1 cellular context compared by ENCODE assay signal in the genomic region with DNA sequence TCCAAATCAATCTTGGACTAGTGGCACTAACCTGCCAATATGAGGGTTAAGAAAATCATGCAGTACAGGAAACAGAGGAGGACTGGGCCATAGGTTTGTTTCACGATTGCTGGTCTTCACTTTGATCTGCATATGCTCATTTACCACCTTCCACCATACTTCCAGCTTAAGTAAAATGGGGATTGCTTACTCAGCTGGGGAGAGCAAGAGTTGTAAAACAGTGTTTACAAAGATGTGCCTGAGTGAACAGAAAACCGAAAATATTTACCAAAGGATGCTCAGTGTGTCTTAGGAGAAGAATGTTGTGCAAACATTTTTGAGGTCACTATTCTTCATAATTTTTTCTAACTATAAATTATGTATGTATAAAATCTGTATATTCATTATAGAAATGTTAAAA.
TF ChIP-seq lines count a peak whose summit lies in the region.

No MANE protein-coding gene starts in this region.

TF ChIP-seq in WTC11, 78 proteins besides CTCF, POLR2A, EP300 and RAD21 (continued from another document):
- TF ChIP-seq ZBTB43 (CRISPR knock-in tag; IDR thresholded peaks at IDR 0.05) (no peak), ZNF263 (CRISPR knock-in tag; IDR thresholded peaks at IDR 0.05; ENCODE audit: low read depth) (no peak), SMAD4 (CRISPR knock-in tag; IDR thresholded peaks at IDR 0.05) (no peak), ATF6 (CRISPR knock-in tag; IDR thresholded peaks at IDR 0.05) (no peak), FOXJ3 (CRISPR knock-in tag; IDR thresholded peaks at IDR 0.05; ENCODE audit: borderline replicate concordance) (no peak), SOX15 (CRISPR knock-in tag; IDR thresholded peaks at IDR 0.05) (no peak), ZNF219 (CRISPR knock-in tag; IDR thresholded peaks at IDR 0.05; ENCODE audit: borderline replicate concordance) (no peak), TP53 (CRISPR knock-in tag; IDR thresholded peaks at IDR 0.05) (no peak)
- TF ChIP-seq, protein P1, sequence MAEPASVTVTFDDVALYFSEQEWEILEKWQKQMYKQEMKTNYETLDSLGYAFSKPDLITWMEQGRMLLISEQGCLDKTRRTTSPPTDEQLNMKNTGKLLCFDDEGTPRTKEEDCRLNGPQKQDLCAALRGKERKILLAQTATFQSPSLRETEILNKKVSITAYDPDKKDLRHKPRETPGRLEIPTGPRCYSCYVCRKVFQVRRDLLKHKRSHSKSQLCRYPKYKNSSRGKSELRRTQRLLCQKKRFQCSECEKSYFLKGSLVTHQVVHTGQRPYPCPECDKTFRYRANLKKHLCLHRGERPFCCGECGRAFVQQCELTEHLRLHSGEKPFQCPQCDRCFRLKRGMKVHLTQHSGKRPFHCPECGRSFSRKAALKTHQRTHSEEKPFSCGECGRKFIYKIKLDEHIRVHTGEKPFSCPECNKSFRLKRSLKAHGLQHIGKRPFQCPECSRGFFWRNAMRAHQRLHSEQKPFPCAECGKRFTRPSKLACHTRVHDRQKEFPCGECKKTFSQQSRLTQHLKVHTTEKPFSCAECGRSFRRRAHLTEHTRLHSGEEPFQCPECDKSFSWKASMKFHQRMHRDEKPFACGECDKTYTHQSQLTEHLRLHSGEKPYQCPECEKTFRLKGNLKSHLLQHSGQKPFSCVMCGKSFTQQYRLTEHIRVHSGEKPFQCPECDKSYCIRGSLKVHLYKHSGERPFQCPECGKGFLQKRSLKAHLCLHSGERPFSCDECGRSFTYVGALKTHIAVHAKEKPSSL (CRISPR knock-in tag; conservative IDR thresholded peaks at IDR 0.05): no peak
- TF ChIP-seq, protein P2, sequence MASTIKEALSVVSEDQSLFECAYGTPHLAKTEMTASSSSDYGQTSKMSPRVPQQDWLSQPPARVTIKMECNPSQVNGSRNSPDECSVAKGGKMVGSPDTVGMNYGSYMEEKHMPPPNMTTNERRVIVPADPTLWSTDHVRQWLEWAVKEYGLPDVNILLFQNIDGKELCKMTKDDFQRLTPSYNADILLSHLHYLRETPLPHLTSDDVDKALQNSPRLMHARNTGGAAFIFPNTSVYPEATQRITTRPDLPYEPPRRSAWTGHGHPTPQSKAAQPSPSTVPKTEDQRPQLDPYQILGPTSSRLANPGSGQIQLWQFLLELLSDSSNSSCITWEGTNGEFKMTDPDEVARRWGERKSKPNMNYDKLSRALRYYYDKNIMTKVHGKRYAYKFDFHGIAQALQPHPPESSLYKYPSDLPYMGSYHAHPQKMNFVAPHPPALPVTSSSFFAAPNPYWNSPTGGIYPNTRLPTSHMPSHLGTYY (CRISPR knock-in tag; IDR thresholded peaks at IDR 0.05): no peak
